Comparison of ENCODE assay signal across 6 cellular contexts in genomic region chr11:105149477-105149876, GRCh38. TPM values are rescaled to one million over a fixed set of nuclear protein-coding genes. Genes with fewer than 3 reads are reported as not detected.
"Had no signal": no experiment of that assay in that cellular context is flagged by ENCODE, and none has a peak within 500 bp of the region (broad histone marks: within the 10 kb centered on the region; RNA-seq: fewer than 3 reads in every experiment).

No MANE protein-coding gene starts in this region.

- H3K27ac Mint-ChIP-seq: H9 had no signal

- H2AFZ ChIP-seq: GM23338 had no signal

- ATAC-seq: GM23338 had no signal

- H3K9me3 Mint-ChIP-seq: GM23338 had no signal

- H3K4me3 Mint-ChIP-seq: GM23338, H9 had no signal

- H3K4me2 ChIP-seq: GM23338 had no signal

- DNase-seq: H9, HCEC 1CT, IMR-90 had no signal

- H3K4me3 ChIP-seq: GM23338 had no signal

RNA-seq across cellular contexts. Expression of gene CARD18, which starts 9.9 kb away (rescaled TPM):
- total RNA-seq: GM23338, H1, H9, HT-29, IMR-90 had no signal
- polyA plus RNA-seq: GM23338, H1, IMR-90 had no signal
